10 cellular contexts compared by ENCODE assay signal in the genomic region with DNA sequence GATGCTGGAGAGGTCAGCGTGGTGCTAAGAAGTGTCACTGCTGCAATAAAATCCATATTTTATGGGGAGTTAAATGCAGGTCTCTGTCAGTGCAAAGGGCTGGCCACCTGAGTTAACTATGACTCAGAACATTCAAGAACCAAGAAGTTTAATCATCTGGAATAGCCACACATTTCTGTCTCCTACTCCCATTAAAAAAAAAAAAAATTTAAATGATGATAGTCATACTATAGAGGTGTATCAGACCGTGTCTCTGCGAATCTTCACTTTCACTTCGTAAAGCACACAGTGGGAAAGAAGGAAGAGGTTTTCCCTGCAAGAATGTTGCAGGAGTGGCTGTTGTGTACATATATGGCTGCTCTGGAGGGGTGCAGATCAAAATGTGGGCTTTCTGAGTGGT. TPM values are rescaled to one million over a fixed set of nuclear protein-coding genes. Genes with fewer than 3 reads are reported as not detected.
DNase-seq lines count a peak whose midpoint lies in the region; ATAC-seq and TF ChIP-seq lines count a peak whose summit lies in the region.
"Had no signal": no experiment of that assay in that cellular context is flagged by ENCODE, and none has a peak within 500 bp of the region (broad histone marks: within the 10 kb centered on the region; RNA-seq: fewer than 3 reads in every experiment).

No MANE protein-coding gene starts in this region.

- no peaks in the 10 kb centered on the region for H3K9me2 ChIP-seq in neural cell (ENCODE audit: insufficient read depth, low read length)

- peaks cover 45% of the 10 kb centered on the region for H3K79me2 ChIP-seq in neural cell (replicated peaks; ENCODE audit: insufficient read depth, low read length)

- H3K4me3 ChIP-seq in MG63 (peak overlapping the region; percentile 74), epithelial cell of esophagus (ENCODE audit: low read length) (peak overlapping the region; percentile 34), neural cell (ENCODE audit: low read length) (peak overlapping the region; percentile 78)

- peaks cover 30% of the 10 kb centered on the region for H3K36me3 ChIP-seq in MG63
- no peaks in the 10 kb centered on the region for H3K36me3 ChIP-seq in neural cell (ENCODE audit: insufficient read depth, low read length)

- H3K27me3 ChIP-seq in MG63, result no peaks in the 10 kb centered on the region
- peaks cover 23% of the 10 kb centered on the region for H3K27me3 ChIP-seq in neural cell (ENCODE audit: insufficient read depth, low read depth, low read length)

- H2AFZ ChIP-seq in neural cell (ENCODE audit: low read depth, low read length), result no peak overlapping the region

- no peak for TF ChIP-seq RAD21 in neural cell (conservative IDR thresholded peaks at IDR 0.05)

- H3K27ac ChIP-seq in neural cell (ENCODE audit: low read length), result no peak overlapping the region
- H3K27ac ChIP-seq: C4-2B had no signal

- TF ChIP-seq CTCF in epithelial cell of esophagus (IDR thresholded peaks at IDR 0.05; ENCODE audit: insufficient read depth, low read depth, low read length, missing control alignments), result no peak
- TF ChIP-seq CTCF in neural cell (IDR thresholded peaks at IDR 0.05; ENCODE audit: poor library complexity, severe bottlenecking), result no peak

- ATAC-seq in GM19351 (IDR thresholded peaks at IDR 0.05; ENCODE audit: unreplicated experiment), result no peak
- ATAC-seq: activated naive CD8-positive, alpha-beta T cell treated with anti-CD3 and anti-CD28 coated beads, Interleukin-2, amount 50 U/mL, for 24 hours had no signal

- DNase-seq in A172 (ENCODE audit: low spot score), result peak; percentile 33
- no peak for DNase-seq in MG63
- peak; percentile 40 for DNase-seq in epithelial cell of esophagus (ENCODE audit: low read depth)
- DNase-seq in NCI-H526 (lab: John Stamatoyannopoulos, UW), result no peak
- no peak for DNase-seq in KBM-7
- no peak for DNase-seq in SK-N-DZ (ENCODE audit: low spot score)
- DNase-seq: activated naive CD8-positive, alpha-beta T cell treated with anti-CD3 and anti-CD28 coated beads, Interleukin-2, amount 50 U/mL, for 24 hours had no signal

- no peaks in the 10 kb centered on the region for H3K9me3 ChIP-seq in MG63
- H3K9me3 ChIP-seq in neural cell (ENCODE audit: low read length), result no peaks in the 10 kb centered on the region

- no peak overlapping the region for H3K9ac ChIP-seq in neural cell (ENCODE audit: low read length)

- in situ Hi-C loops in KBM-7 (cut with MboI; ENCODE audit: low pct_unique_long_range_greater_than_20kb, low sequenced_read_pairs), result no loop called here

- peaks cover 3% of the 10 kb centered on the region for H3F3A ChIP-seq in neural cell (ENCODE audit: insufficient read depth, low read length, poor library complexity, severe bottlenecking)

- TF ChIP-seq EP300 in neural cell (conservative IDR thresholded peaks at IDR 0.05; ENCODE audit: poor library complexity, severe bottlenecking), result no peak

- no peaks in the 10 kb centered on the region for H4K20me1 ChIP-seq in neural cell (ENCODE audit: insufficient read depth)

- H3K4me2 ChIP-seq in neural cell (ENCODE audit: low read length), result peak overlapping the region; percentile 85

TF ChIP-seq in neural cell, 6 proteins besides CTCF, POLR2A, EP300 and RAD21:
- TF ChIP-seq EZH2 (IDR thresholded peaks at IDR 0.05; ENCODE audit: borderline replicate concordance, insufficient read depth, low read length, poor library complexity, severe bottlenecking) (no peak), MXI1 (conservative IDR thresholded peaks at IDR 0.05; ENCODE audit: poor library complexity, severe bottlenecking) (no peak)

RNA-seq across cellular contexts. Expression of gene CDH6, which starts 1.4 kb away (rescaled TPM):
- total RNA-seq in A172 (2014; rRNA removed; shearing (Covaris generic)), result not detected in 2 replicates
- 242 and 244 TPM in 2 replicates for total RNA-seq in MG63 (2014; rRNA removed; shearing (Covaris generic); ENCODE audit: low replicate concordance)
- polyA plus RNA-seq in neural cell, result 2.1 and 2.3 TPM in 2 replicates
- 10.0 and 11.0 TPM in 2 replicates for polyA minus RNA-seq in neural cell
- 6.0 and 6.2 TPM in 2 replicates for polyA plus RNA-seq in SK-N-DZ (2014; cell fraction: cytosol; rRNA removed)
- 3.6 and 3.8 TPM in 2 replicates for polyA plus RNA-seq in SK-N-DZ (2014; cell fraction: nucleus; rRNA removed)

Comparison
In these comparisons a context has a peak if more than half of its experiments do, and no peak if none do; other contexts are left out.
1. DNase-seq: peak in A172 (single experiment) and epithelial cell of esophagus (single experiment); none in MG63 (single experiment), NCI-H526 (0 of 2), KBM-7 (single experiment) and SK-N-DZ (single experiment).
2. RNA of gene CDH6, which starts 1.4 kb away (total RNA-seq): 242 to 244 TPM in MG63; not detected in A172; every median in the first group is over 100 times any median in the second.
3. Peak in every context shown above with its lines, with median percentiles within 50 percentile points of each other: H3K4me3 ChIP-seq.